Comparison of ENCODE assay signal across 11 cellular contexts in the genomic region with DNA sequence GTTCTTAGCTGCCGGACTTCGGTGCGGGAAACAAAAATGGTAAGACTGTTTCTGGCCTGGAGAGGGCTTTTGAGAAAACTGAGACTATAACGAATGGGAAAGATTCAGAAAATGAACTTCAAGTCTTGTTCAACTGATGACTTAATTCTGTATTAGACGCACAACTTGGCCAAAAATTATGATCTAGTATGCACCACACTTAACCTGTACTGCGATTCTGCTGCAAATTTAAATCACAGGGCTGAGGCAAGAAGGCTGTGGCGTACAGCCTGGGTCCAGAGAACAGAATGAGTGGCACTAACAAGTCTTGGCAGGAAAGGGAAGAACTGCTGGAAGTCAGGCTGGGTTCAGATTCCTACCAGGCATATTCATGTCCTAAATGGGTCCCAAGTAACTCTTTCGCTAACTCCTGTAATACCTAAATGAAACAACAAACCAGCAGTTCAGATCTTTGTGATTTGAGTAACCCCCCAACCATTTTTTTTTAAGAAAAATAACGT. TPM values are rescaled to one million over a fixed set of nuclear protein-coding genes. Genes with fewer than 3 reads are reported as not detected.
DNase-seq lines count a peak whose midpoint lies in the region; ATAC-seq lines count a peak whose summit lies in the region.
"Had no signal": no experiment of that assay in that cellular context is flagged by ENCODE, and none has a peak within 500 bp of the region (broad histone marks: within the 10 kb centered on the region; RNA-seq: fewer than 3 reads in every experiment).

No MANE protein-coding gene starts in this region.

- H3K9me3 ChIP-seq in muscle layer of duodenum (ENCODE audit: control insufficient read depth in 1 of 2, low read length in 2 of 2) (peaks cover 5 to 10% of the 10 kb centered on the region in 2 donors), aorta (ENCODE audit: control insufficient read depth, low read length) (no peaks in the 10 kb centered on the region)

- no peak for DNase-seq in stimulated activated naive CD8-positive, alpha-beta T cell treated with anti-CD3 and anti-CD28 coated beads, Interleukin-15, Interleukin-2, amounts not matched to agents 100 U/mL and 50 U/mL, for 24 hours
- DNase-seq in dermis blood vessel endothelial cell (peak; percentile 11), aorta (no peak), A172 (ENCODE audit: low spot score) (no peak)
- no peak for DNase-seq in stimulated activated CD4-positive, alpha-beta T cell treated with anti-CD3 and anti-CD28 coated beads, Interleukin-2, amount 100 ng/mL, for 24 hours
- DNase-seq: activated CD4-positive, CD25-positive, alpha-beta regulatory T cell treated with anti-CD3 and anti-CD28 coated beads, Interleukin-2, amount 50 U/mL, for 72 hours; Calu3 had no signal

- WGBS in aorta, 2 donors, result 6 to 7% methylated on average over 9 of the region's 9 CpGs

- H3K27ac ChIP-seq in muscle layer of duodenum (ENCODE audit: low read length) (no peak overlapping the region), aorta (ENCODE audit: low read depth in 1 of 2, low read length in 2 of 2) (no peak overlapping the region)
- H3K27ac ChIP-seq: tibial nerve had no signal

- H3K4me3 Mint-ChIP-seq in stimulated activated naive CD8-positive, alpha-beta T cell treated with anti-CD3 and anti-CD28 coated beads, Interleukin-15, Interleukin-2, amounts not matched to agents 100 ng/mL and 50 ng/mL, for 24 hours, result peak overlapping the region; percentile 71

- intact Hi-C loops in aorta (cut with DNase I), result loop anchor here in 1 of 2 donors (5.0 kb wide), 1 partner anchor 36 kb away; the partner anchor contains the start of gene CLK4

- peaks cover 49% of the 10 kb centered on the region for H3K27me3 Mint-ChIP-seq in stimulated activated naive CD8-positive, alpha-beta T cell treated with anti-CD3 and anti-CD28 coated beads, Interleukin-15, Interleukin-2, amounts not matched to agents 100 ng/mL and 50 ng/mL, for 24 hours

- H3K4me3 ChIP-seq in muscle layer of duodenum (ENCODE audit: low read depth in 1 of 2, low read length in 2 of 2), result peak overlapping the region; percentile 35 to 71
- peak overlapping the region; percentile 6 to 43 for H3K4me3 ChIP-seq in aorta (ENCODE audit: low read length in 2 of 2)

- no peak overlapping the region for H3K27ac Mint-ChIP-seq in stimulated activated naive CD8-positive, alpha-beta T cell treated with anti-CD3 and anti-CD28 coated beads, Interleukin-15, Interleukin-2, amounts not matched to agents 100 ng/mL and 50 ng/mL, for 24 hours

- H3K4me1 ChIP-seq in muscle layer of duodenum (ENCODE audit: control insufficient read depth in 1 of 2, insufficient read depth in 2 of 2, low read length in 2 of 2) (peaks cover 3 to 14% of the 10 kb centered on the region in 2 donors), aorta (ENCODE audit: control insufficient read depth in 1 of 2, insufficient read depth in 2 of 2, low read length in 2 of 2) (no peaks in the 10 kb centered on the region)

- no peak for ATAC-seq in stimulated activated naive CD8-positive, alpha-beta T cell treated with anti-CD3 and anti-CD28 coated beads, Interleukin-15, Interleukin-2, amounts not matched to agents 100 U/mL and 50 U/mL, for 24 hours
- no peak for ATAC-seq in aorta (ENCODE audit: low FRiP score)
- no peak for ATAC-seq in GM19324 (IDR thresholded peaks at IDR 0.05; ENCODE audit: low FRiP score, unreplicated experiment)

- peaks cover 6% of the 10 kb centered on the region for H3K4me1 Mint-ChIP-seq in stimulated activated naive CD8-positive, alpha-beta T cell treated with anti-CD3 and anti-CD28 coated beads, Interleukin-15, Interleukin-2, amounts not matched to agents 100 ng/mL and 50 ng/mL, for 24 hours (ENCODE audit: low read depth)

- peaks cover 23% of the 10 kb centered on the region for H3K36me3 Mint-ChIP-seq in stimulated activated naive CD8-positive, alpha-beta T cell treated with anti-CD3 and anti-CD28 coated beads, Interleukin-15, Interleukin-2, amounts not matched to agents 100 ng/mL and 50 ng/mL, for 24 hours (ENCODE audit: low read depth)

- peaks cover 0 to 11% of the 10 kb centered on the region in 2 donors for H3K36me3 ChIP-seq in muscle layer of duodenum (ENCODE audit: control insufficient read depth in 1 of 2, insufficient read depth in 2 of 2, low read length in 2 of 2)
- no peaks in the 10 kb centered on the region for H3K36me3 ChIP-seq in aorta (ENCODE audit: control insufficient read depth in 1 of 2, insufficient read depth in 2 of 2, low read length in 1 of 2)

- peaks cover 22% of the 10 kb centered on the region for H3K9me3 Mint-ChIP-seq in stimulated activated naive CD8-positive, alpha-beta T cell treated with anti-CD3 and anti-CD28 coated beads, Interleukin-15, Interleukin-2, amounts not matched to agents 100 ng/mL and 50 ng/mL, for 24 hours

- H3K27me3 ChIP-seq in muscle layer of duodenum (ENCODE audit: low read depth, low read length) (peaks cover 8% of the 10 kb centered on the region), aorta (ENCODE audit: control insufficient read depth in 1 of 2, insufficient read depth in 2 of 2, low read length in 1 of 2) (no peaks in the 10 kb centered on the region)

RNA-seq across cellular contexts. Expression of gene COL23A1, which starts 0.8 kb away (rescaled TPM):
- total RNA-seq in dermis blood vessel endothelial cell (0.09 and 0.17 TPM in 2 replicates), aorta (1 to 10 TPM in 1 of 2 donors, under 1 TPM in 1; 0.36 to 1.5 TPM)
- polyA plus RNA-seq in aorta, result 1 to 10 TPM in 1 of 2 donors, not detected in 1; 1.1 TPM
- not detected in 2 replicates for total RNA-seq in A172 (2014; rRNA removed; shearing (Covaris generic))
- total RNA-seq: Calu3 had no signal

RNA-seq across cellular contexts. Expression of gene CLK4, which starts 35.9 kb away (rescaled TPM):
- total RNA-seq in dermis blood vessel endothelial cell, result 18.2 and 26.7 TPM in 2 replicates
- total RNA-seq in aorta, result 10 to 100 TPM; 26.3 to 39.5 TPM
- polyA plus RNA-seq in aorta, result 10 to 100 TPM; 11.6 to 36.9 TPM
- 13.6 and 15.1 TPM in 2 replicates for total RNA-seq in A172 (2014; rRNA removed; shearing (Covaris generic))
